In genomic region chr1:63593887-63594617, GRCh38 we compare ENCODE assay signal across 8 cellular contexts. TPM values are rescaled to one million over a fixed set of nuclear protein-coding genes. Genes with fewer than 3 reads are reported as not detected.
A peak's percentile ranks its signal among the peaks of the same experiment; 100 is the strongest.
DNase-seq lines count a peak whose midpoint lies in the region; ATAC-seq, FAIRE-seq and TF ChIP-seq lines count a peak whose summit lies in the region.

No MANE protein-coding gene starts in this region.

- 8 to 15% methylated on average over 15 to 41 of the region's 55 CpGs for WGBS in testis, 2 donors

- FAIRE-seq in RCC 7860 (lab: Jason Lieb, UNC) = peak; percentile 23

- H3K27me3 Mint-ChIP-seq in CD14-positive monocyte (ENCODE audit: low read depth in 3 of 3) = no peaks in the 10 kb centered on the region

- H3K4me3 ChIP-seq in neutrophil (ENCODE audit: low read depth in 1 of 2, low read length in 1 of 2) (peak overlapping the region; percentile 72 to 81), testis (peak overlapping the region; percentile 89 to 93)

- H3K4me1 ChIP-seq in foreskin keratinocyte = no peaks in the 10 kb centered on the region
- peaks cover 40 to 42% of the 10 kb centered on the region in 2 experiments for H3K4me1 ChIP-seq in neutrophil (ENCODE audit: control insufficient read depth in 1 of 2, insufficient read depth in 1 of 2, low read depth in 1 of 2, low read length in 1 of 2)
- H3K4me1 ChIP-seq in testis = peaks cover 11% of the 10 kb centered on the region

- H3K27ac ChIP-seq in foreskin keratinocyte = peak overlapping the region; percentile 62
- H3K27ac ChIP-seq in neutrophil = peak overlapping the region; percentile 97
- peak overlapping the region; percentile 81 to 94 for H3K27ac ChIP-seq in testis

- H3K9me3 ChIP-seq in neutrophil = no peaks in the 10 kb centered on the region
- H3K9me3 ChIP-seq in testis = no peaks in the 10 kb centered on the region

- peaks cover 0 to 4% (median 0%) of the 10 kb centered on the region in 7 donors for H3K9me3 Mint-ChIP-seq in CD14-positive monocyte

- ATAC-seq in GM19438 (IDR thresholded peaks at IDR 0.05; ENCODE audit: low read depth, unreplicated experiment) = peak; percentile 42
- ATAC-seq in HG03521 (IDR thresholded peaks at IDR 0.05; ENCODE audit: unreplicated experiment) = peak; percentile 56
- ATAC-seq in foreskin keratinocyte = peak; percentile 64

- H3K27me3 ChIP-seq in foreskin keratinocyte (no peaks in the 10 kb centered on the region), neutrophil (no peaks in the 10 kb centered on the region), testis (no peaks in the 10 kb centered on the region)

- peak overlapping the region; percentile 95 to 96 for H3K4me3 Mint-ChIP-seq in CD14-positive monocyte

- DNase-seq in CD14-positive monocyte (ENCODE audit: low spot score) = peak; percentile 77
- peak; percentile 63 for DNase-seq in RCC 7860 (ENCODE audit: low spot score)
- DNase-seq in activated T-helper 9 cell treated with anti-CD3 and anti-CD28 coated beads, Interleukin-2, amount 50 U/mL, for 16 hours (ENCODE audit: low read depth) = peak; percentile 48
- DNase-seq in foreskin keratinocyte = peak; percentile 69 to 84
- peak; percentile 67 for DNase-seq in testis

- H3K27ac Mint-ChIP-seq in CD14-positive monocyte = peak overlapping the region; percentile 90 to 97 (median 95)

- intact Hi-C loops in CD14-positive monocyte (cut with micrococcal nuclease) (no loop called here), testis (cut with DNase I; ENCODE audit: low total_unique reads) (no loop called here)

- H3K4me1 Mint-ChIP-seq in CD14-positive monocyte = peaks cover 29% of the 10 kb centered on the region

- H3K36me3 ChIP-seq in neutrophil = peaks cover 3% of the 10 kb centered on the region
- H3K36me3 ChIP-seq in testis (ENCODE audit: low read depth, missing control alignments) = no peaks in the 10 kb centered on the region

- TF ChIP-seq CTCF in CD14-positive monocyte (IDR thresholded peaks at IDR 0.05) (no peak), foreskin keratinocyte (conservative IDR thresholded peaks at IDR 0.05) (no peak), neutrophil (IDR thresholded peaks at IDR 0.05) (no peak), testis (IDR thresholded peaks at IDR 0.05) (no peak)

- no peak for TF ChIP-seq POLR2A in testis (IDR thresholded peaks at IDR 0.05)

- peaks cover 2% of the 10 kb centered on the region in 2 donors for H3K36me3 Mint-ChIP-seq in CD14-positive monocyte

RNA-seq across cellular contexts. Expression of gene PGM1, which starts 0.8 kb away (rescaled TPM):
- polyA plus RNA-seq in CD14-positive monocyte (10 to 100 TPM; 28.7 to 39.8 TPM), foreskin keratinocyte (25.2 and 39.2 TPM in 2 replicates), testis (ENCODE audit: insufficient read depth, low read depth, low replicate concordance) (27.5 TPM)
- total RNA-seq in foreskin keratinocyte (33.3 and 49.4 TPM in 2 replicates), testis (10 to 100 TPM; 23.2 to 27.7 TPM)

Comparison
In these comparisons a context has a peak if more than half of its experiments do, and no peak if none do; other contexts are left out.
1. Peak in every context shown above with its lines: DNase-seq, ATAC-seq, H3K4me3 ChIP-seq and H3K27ac ChIP-seq.